22 cellular contexts compared by ENCODE assay signal in the genomic region with DNA sequence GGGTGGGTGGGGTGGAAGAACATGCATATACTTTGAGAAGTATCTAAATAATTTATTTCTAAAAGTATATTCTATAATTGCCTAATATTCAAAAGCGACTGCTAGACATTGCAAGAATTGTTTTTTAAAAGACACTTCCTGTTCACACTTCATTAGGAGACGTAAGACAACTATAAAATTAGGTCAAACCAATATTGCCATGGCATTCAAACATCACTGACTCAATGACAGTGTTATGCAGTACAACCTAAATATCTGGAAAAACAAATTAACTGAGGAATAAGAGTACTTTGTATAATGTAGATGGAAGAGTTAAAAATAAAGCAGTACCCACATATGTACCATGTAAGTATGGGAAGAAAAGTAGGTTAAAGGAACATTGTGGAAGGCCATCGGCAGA. TPM values are rescaled to one million over a fixed set of nuclear protein-coding genes. Genes with fewer than 3 reads are reported as not detected.
DNase-seq lines count a peak whose midpoint lies in the region; ATAC-seq and TF ChIP-seq lines count a peak whose summit lies in the region.
"Had no signal": no experiment of that assay in that cellular context is flagged by ENCODE, and none has a peak within 500 bp of the region (broad histone marks: within the 10 kb centered on the region; RNA-seq: fewer than 3 reads in every experiment).

No MANE protein-coding gene starts in this region.

- H3K4me3 Mint-ChIP-seq in activated CD8-positive, alpha-beta T cell treated with anti-CD3 and anti-CD28 coated beads for 36 hours = no peak overlapping the region
- H3K4me3 Mint-ChIP-seq in activated CD8-positive, alpha-beta T cell treated with anti-CD3 and anti-CD28 coated beads, Interleukin-2, amount 10 ng/mL, durations not matched to agents 7 days and 5 days = no peak overlapping the region
- peak overlapping the region; percentile 31 for H3K4me3 Mint-ChIP-seq in CD4-positive, alpha-beta T cell
- no peak overlapping the region for H3K4me3 Mint-ChIP-seq in activated CD4-positive, alpha-beta memory T cell treated with anti-CD3 and anti-CD28 coated beads, Interleukin-2, amount 10 ng/mL, durations not matched to agents 7 days and 5 days
- peak overlapping the region in 1 of 8 donors; percentile 28 for H3K4me3 Mint-ChIP-seq in naive B cell
- H3K4me3 Mint-ChIP-seq: activated T-helper 1 cell treated with anti-CD3 and anti-CD28 coated beads, Interleukin-12 subunit alpha, Interleukin-12 subunit beta, Interleukin-2, Interleukin-4 antibody, amounts not matched to agents 30 ng/mL and 10 ng/mL and 1 ng/mL, durations not matched to agents 14 hours and 24 hours and 36 hours; CD14-positive monocyte; stimulated activated memory B cell treated with anti-CD40 and anti-IgM and Interleukin-4, amounts not matched to agents 10 μg/mL and 1 μg/mL and 100 μg/mL, for 72 hours had no signal

- ATAC-seq in activated CD8-positive, alpha-beta T cell treated with anti-CD3 and anti-CD28 coated beads for 36 hours = no peak
- ATAC-seq in activated CD8-positive, alpha-beta T cell treated with anti-CD3 and anti-CD28 coated beads, Interleukin-2, amount 10 ng/mL, durations not matched to agents 7 days and 5 days = no peak
- ATAC-seq in CD4-positive, alpha-beta T cell (ENCODE audit: poor library complexity) = no peak
- ATAC-seq in naive B cell (ENCODE audit: low read depth in 2 of 2) = no peak
- ATAC-seq in GM18909 (IDR thresholded peaks at IDR 0.05; ENCODE audit: poor library complexity, unreplicated experiment) = no peak
- ATAC-seq: stimulated activated memory B cell treated with anti-CD40 and anti-IgM and Interleukin-4, amounts not matched to agents 10 μg/mL and 1 μg/mL and 100 μg/mL, for 72 hours had no signal

- H3K4me1 Mint-ChIP-seq in activated CD8-positive, alpha-beta T cell treated with anti-CD3 and anti-CD28 coated beads for 36 hours (ENCODE audit: low read depth) = peaks cover 59% of the 10 kb centered on the region
- H3K4me1 Mint-ChIP-seq in activated CD8-positive, alpha-beta T cell treated with anti-CD3 and anti-CD28 coated beads, Interleukin-2, amount 10 ng/mL, durations not matched to agents 7 days and 5 days (ENCODE audit: low read depth) = peaks cover 41% of the 10 kb centered on the region
- H3K4me1 Mint-ChIP-seq in CD4-positive, alpha-beta T cell (ENCODE audit: low read depth) = peaks cover 82% of the 10 kb centered on the region
- peaks cover 68% of the 10 kb centered on the region for H3K4me1 Mint-ChIP-seq in activated CD4-positive, alpha-beta memory T cell treated with anti-CD3 and anti-CD28 coated beads, Interleukin-2, amount 10 ng/mL, durations not matched to agents 7 days and 5 days
- H3K4me1 Mint-ChIP-seq in naive B cell = peaks cover 23 to 62% (median 35%) of the 10 kb centered on the region in 3 donors

- H3K36me3 Mint-ChIP-seq in activated CD8-positive, alpha-beta T cell treated with anti-CD3 and anti-CD28 coated beads for 36 hours (ENCODE audit: low read depth) = peaks cover 67% of the 10 kb centered on the region
- peaks cover 67% of the 10 kb centered on the region for H3K36me3 Mint-ChIP-seq in activated CD8-positive, alpha-beta T cell treated with anti-CD3 and anti-CD28 coated beads, Interleukin-2, amount 10 ng/mL, durations not matched to agents 7 days and 5 days (ENCODE audit: low read depth)
- H3K36me3 Mint-ChIP-seq in CD4-positive, alpha-beta T cell (ENCODE audit: low read depth) = peaks cover 96% of the 10 kb centered on the region
- peaks cover 71% of the 10 kb centered on the region for H3K36me3 Mint-ChIP-seq in activated CD4-positive, alpha-beta memory T cell treated with anti-CD3 and anti-CD28 coated beads, Interleukin-2, amount 10 ng/mL, durations not matched to agents 7 days and 5 days (ENCODE audit: low read depth)
- H3K36me3 Mint-ChIP-seq in naive B cell = peaks cover 14 to 17% of the 10 kb centered on the region in 2 donors

- H3K27me3 Mint-ChIP-seq in activated CD8-positive, alpha-beta T cell treated with anti-CD3 and anti-CD28 coated beads for 36 hours = no peaks in the 10 kb centered on the region
- no peaks in the 10 kb centered on the region for H3K27me3 Mint-ChIP-seq in activated CD8-positive, alpha-beta T cell treated with anti-CD3 and anti-CD28 coated beads, Interleukin-2, amount 10 ng/mL, durations not matched to agents 7 days and 5 days (ENCODE audit: low read depth)
- H3K27me3 Mint-ChIP-seq in CD4-positive, alpha-beta T cell = no peaks in the 10 kb centered on the region
- no peaks in the 10 kb centered on the region for H3K27me3 Mint-ChIP-seq in activated CD4-positive, alpha-beta memory T cell treated with anti-CD3 and anti-CD28 coated beads, Interleukin-2, amount 10 ng/mL, durations not matched to agents 7 days and 5 days
- no peaks in the 10 kb centered on the region for H3K27me3 Mint-ChIP-seq in naive B cell
- H3K27me3 Mint-ChIP-seq: stimulated activated memory B cell treated with anti-CD40 and anti-IgM and Interleukin-4, amounts not matched to agents 10 μg/mL and 1 μg/mL and 100 μg/mL, for 72 hours had no signal

- H3K9me3 ChIP-seq in CD4-positive, alpha-beta T cell (ENCODE audit: control insufficient read depth, low read length) = no peaks in the 10 kb centered on the region
- H3K9me3 ChIP-seq: upper lobe of left lung had no signal

- CTCF ChIA-PET in activated CD8-positive, alpha-beta T cell treated with anti-CD3 and anti-CD28 coated beads for 36 hours (lab: Charles Lee) = interaction anchor here (1.3 kb wide), 1 partner anchor 9 kb away, joined by 5 read pairs; no protein-coding TSS in a partner anchor
- CTCF ChIA-PET in activated CD8-positive, alpha-beta T cell treated with anti-CD3 and anti-CD28 coated beads, Interleukin-2, amount 10 ng/mL, durations not matched to agents 7 days and 5 days (lab: Charles Lee) = interaction anchor here (1.1 kb wide), 1 partner anchor 8 kb away, joined by 6 read pairs; no protein-coding TSS in a partner anchor
- CTCF ChIA-PET in CD4-positive, alpha-beta T cell (lab: Charles Lee) = interaction anchor here (0.5 kb wide), 1 partner anchor 402 kb away, joined by 3 read pairs; no protein-coding TSS in a partner anchor
- CTCF ChIA-PET in activated CD4-positive, alpha-beta memory T cell treated with anti-CD3 and anti-CD28 coated beads, Interleukin-2, amount 10 ng/mL, durations not matched to agents 7 days and 5 days (lab: Charles Lee) = interaction anchor here (1.2 kb wide), 1 partner anchor 8 kb away, joined by 8 read pairs; no protein-coding TSS in a partner anchor

- no peak for TF ChIP-seq CTCF in activated CD8-positive, alpha-beta T cell treated with anti-CD3 and anti-CD28 coated beads for 36 hours (IDR thresholded peaks at IDR 0.05)
- no peak for TF ChIP-seq CTCF in CD4-positive, alpha-beta T cell (IDR thresholded peaks at IDR 0.05)

- DNase-seq in activated CD8-positive, alpha-beta T cell treated with anti-CD3 and anti-CD28 coated beads for 36 hours = no peak
- DNase-seq in activated CD8-positive, alpha-beta T cell treated with anti-CD3 and anti-CD28 coated beads, Interleukin-2, amount 10 ng/mL, durations not matched to agents 7 days and 5 days = no peak
- DNase-seq in CD4-positive, alpha-beta T cell = no peak
- no peak for DNase-seq in activated CD4-positive, alpha-beta memory T cell treated with anti-CD3 and anti-CD28 coated beads, Interleukin-2, amount 10 ng/mL, durations not matched to agents 7 days and 5 days
- no peak for DNase-seq in naive B cell
- no peak for DNase-seq in cardiac septum (ENCODE audit: low spot score)
- DNase-seq in activated effector memory CD4-positive, alpha-beta T cell treated with Interleukin-2 at 50 U/mL for 16 hours = no peak
- DNase-seq: dorsolateral prefrontal cortex, foreskin melanocyte, GM23248, kidney glomerular epithelial cell, NCI-H146, NCI-H226, PC-9, retina, upper lobe of left lung had no signal

- no peaks in the 10 kb centered on the region for H3K27me3 ChIP-seq in CD4-positive, alpha-beta T cell (ENCODE audit: control insufficient read depth, insufficient read depth, low read length)
- H3K27me3 ChIP-seq: dorsolateral prefrontal cortex, upper lobe of left lung had no signal

- H3K9me3 Mint-ChIP-seq in activated CD8-positive, alpha-beta T cell treated with anti-CD3 and anti-CD28 coated beads for 36 hours = no peaks in the 10 kb centered on the region
- no peaks in the 10 kb centered on the region for H3K9me3 Mint-ChIP-seq in activated CD8-positive, alpha-beta T cell treated with anti-CD3 and anti-CD28 coated beads, Interleukin-2, amount 10 ng/mL, durations not matched to agents 7 days and 5 days (ENCODE audit: insufficient read depth)
- H3K9me3 Mint-ChIP-seq in CD4-positive, alpha-beta T cell = no peaks in the 10 kb centered on the region
- H3K9me3 Mint-ChIP-seq in activated CD4-positive, alpha-beta memory T cell treated with anti-CD3 and anti-CD28 coated beads, Interleukin-2, amount 10 ng/mL, durations not matched to agents 7 days and 5 days = no peaks in the 10 kb centered on the region
- H3K9me3 Mint-ChIP-seq in naive B cell = no peaks in the 10 kb centered on the region
- H3K9me3 Mint-ChIP-seq: activated T-helper 1 cell treated with anti-CD3 and anti-CD28 coated beads, Interleukin-12 subunit alpha, Interleukin-12 subunit beta, Interleukin-2, Interleukin-4 antibody, amounts not matched to agents 30 ng/mL and 10 ng/mL and 1 ng/mL, durations not matched to agents 14 hours and 24 hours and 36 hours; stimulated activated memory B cell treated with anti-CD40 and anti-IgM and Interleukin-4, amounts not matched to agents 10 μg/mL and 1 μg/mL and 100 μg/mL, for 72 hours had no signal

- no peak overlapping the region for H3K27ac ChIP-seq in CD4-positive, alpha-beta T cell (ENCODE audit: low read depth, low read length)
- H3K27ac ChIP-seq: GM23248, parathyroid adenoma, PC-9, SK-N-MC, upper lobe of left lung had no signal

- intact Hi-C loops in activated CD8-positive, alpha-beta T cell treated with anti-CD3 and anti-CD28 coated beads for 36 hours (cut with micrococcal nuclease) = loop anchor here (10.0 kb wide), 1 partner anchor 283 kb away; no protein-coding TSS in a partner anchor
- intact Hi-C loops in CD4-positive, alpha-beta T cell (cut with DNase I, micrococcal nuclease) = no loop called here
- intact Hi-C loops in cardiac septum (cut with DNase I) = no loop called here

- H3K27ac Mint-ChIP-seq in activated CD8-positive, alpha-beta T cell treated with anti-CD3 and anti-CD28 coated beads for 36 hours = peak overlapping the region; percentile 64
- no peak overlapping the region for H3K27ac Mint-ChIP-seq in activated CD8-positive, alpha-beta T cell treated with anti-CD3 and anti-CD28 coated beads, Interleukin-2, amount 10 ng/mL, durations not matched to agents 7 days and 5 days
- H3K27ac Mint-ChIP-seq in CD4-positive, alpha-beta T cell = peak overlapping the region; percentile 77
- peak overlapping the region; percentile 7 for H3K27ac Mint-ChIP-seq in activated CD4-positive, alpha-beta memory T cell treated with anti-CD3 and anti-CD28 coated beads, Interleukin-2, amount 10 ng/mL, durations not matched to agents 7 days and 5 days
- H3K27ac Mint-ChIP-seq in naive B cell = peak overlapping the region in 5 of 6 donors; percentile 9 to 52 (median 21)

- POLR2A ChIA-PET in activated CD8-positive, alpha-beta T cell treated with anti-CD3 and anti-CD28 coated beads for 36 hours (lab: Charles Lee) = no interaction called here
- POLR2A ChIA-PET in activated CD8-positive, alpha-beta T cell treated with anti-CD3 and anti-CD28 coated beads, Interleukin-2, amount 10 ng/mL, durations not matched to agents 7 days and 5 days (lab: Charles Lee) = no interaction called here
- POLR2A ChIA-PET in CD4-positive, alpha-beta T cell (lab: Charles Lee) = no interaction called here
- POLR2A ChIA-PET in activated CD4-positive, alpha-beta memory T cell treated with anti-CD3 and anti-CD28 coated beads, Interleukin-2, amount 10 ng/mL, durations not matched to agents 7 days and 5 days (lab: Charles Lee) = no interaction called here

RNA-seq across cellular contexts. Expression of a gene that starts 4.5 kb away (rescaled TPM):
- 10 to 100 TPM; 68.7 to 76.1 TPM for total RNA-seq in activated CD8-positive, alpha-beta T cell treated with anti-CD3 and anti-CD28 coated beads for 36 hours
- total RNA-seq in activated CD8-positive, alpha-beta T cell treated with anti-CD3 and anti-CD28 coated beads, Interleukin-2, amount 10 ng/mL, durations not matched to agents 7 days and 5 days = 10 to 100 TPM; 51.0 to 56.2 TPM
- total RNA-seq in CD4-positive, alpha-beta T cell = 100 to 1,000 TPM; 309 to 311 TPM
- 10 to 100 TPM; 55.7 to 60.4 TPM for total RNA-seq in activated CD4-positive, alpha-beta memory T cell treated with anti-CD3 and anti-CD28 coated beads, Interleukin-2, amount 10 ng/mL, durations not matched to agents 7 days and 5 days
- polyA plus RNA-seq in naive B cell (ENCODE audit: low read depth in 6 of 6) = 10 to 100 TPM; 46.4 to 71.3 (median 53.6) TPM
- total RNA-seq in cardiac septum = 28.6 TPM

Comparison
In these comparisons a context has a peak if more than half of its experiments do, and no peak if none do; other contexts are left out.
1. RNA of a gene that starts 4.5 kb away (total RNA-seq): 309 to 311 TPM in CD4-positive, alpha-beta T cell; 68.7 to 76.1 TPM in activated CD8-positive, alpha-beta T cell treated with anti-CD3 and anti-CD28 coated beads for 36 hours, 55.7 to 60.4 TPM in activated CD4-positive, alpha-beta memory T cell treated with anti-CD3 and anti-CD28 coated beads, Interleukin-2, amount 10 ng/mL, durations not matched to agents 7 days and 5 days, 51.0 to 56.2 TPM in activated CD8-positive, alpha-beta T cell treated with anti-CD3 and anti-CD28 coated beads, Interleukin-2, amount 10 ng/mL, durations not matched to agents 7 days and 5 days and 28.6 TPM in cardiac septum (single experiment); every median in the first group is over 4 times any median in the second.